29 cellular contexts compared by ENCODE assay signal in the genomic region with DNA sequence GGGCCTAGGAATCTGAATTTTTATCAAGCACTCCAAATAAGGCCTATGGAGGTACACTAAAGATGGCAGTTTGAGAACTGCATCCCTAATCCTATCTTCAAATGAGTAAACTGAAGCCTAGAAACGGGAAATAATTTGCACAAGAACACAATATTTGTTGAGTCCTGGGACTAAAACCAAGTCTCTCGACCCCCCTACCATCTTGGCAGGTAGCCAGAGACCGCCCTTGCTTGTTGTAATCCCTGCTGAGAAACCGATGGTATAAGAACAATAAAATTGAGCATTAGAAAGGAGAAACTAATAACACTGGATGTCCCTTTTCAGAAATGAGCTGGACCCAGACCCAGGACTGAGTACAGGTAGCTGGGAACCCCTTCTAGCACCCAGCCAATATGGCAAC. TPM values are rescaled to one million over a fixed set of nuclear protein-coding genes. Genes with fewer than 3 reads are reported as not detected.
"Had no signal": no experiment of that assay in that cellular context is flagged by ENCODE, and none has a peak within 500 bp of the region (broad histone marks: within the 10 kb centered on the region; RNA-seq: fewer than 3 reads in every experiment).

No MANE protein-coding gene starts in this region.

- H3K9ac ChIP-seq: neural progenitor cell, parathyroid adenoma had no signal

- H3K27me3 ChIP-seq: neural progenitor cell, ovary, spleen, suprapubic skin, testis, tibial artery, transverse colon, upper lobe of left lung, vagina had no signal

- ATAC-seq: natural killer cell; psoas muscle; right cardiac atrium; sciatic nerve; stimulated activated memory B cell treated with anti-CD40 and anti-IgM and Interleukin-4, amounts not matched to agents 10 μg/mL and 1 μg/mL and 100 μg/mL, for 72 hours; stimulated activated naive CD8-positive, alpha-beta T cell treated with anti-CD3 and anti-CD28 coated beads, Interleukin-15, amount 100 ng/mL, for 72 hours; stimulated activated naive CD8-positive, alpha-beta T cell treated with anti-CD3 and anti-CD28 coated beads, Interleukin-15, Interleukin-2, amounts not matched to agents 100 U/mL and 50 U/mL, for 24 hours had no signal

- H3K36me3 ChIP-seq: neural progenitor cell, ovary, spleen, suprapubic skin, tibial artery, transverse colon, upper lobe of left lung, vagina had no signal

- H3K9me3 ChIP-seq: ovary, psoas muscle, suprapubic skin, testis, upper lobe of left lung, vagina had no signal

- H3K4me2 ChIP-seq: neural progenitor cell had no signal

- H3K4me1 ChIP-seq: neural progenitor cell, parathyroid adenoma, psoas muscle, spleen, suprapubic skin, testis, tibial artery, transverse colon, upper lobe of left lung had no signal

- H2AFZ ChIP-seq: neural progenitor cell, parathyroid adenoma had no signal

- H3K27ac ChIP-seq: neural progenitor cell, ovary, parathyroid adenoma, psoas muscle, skin epidermis, spleen, suprapubic skin, testis, tibial artery, transverse colon, upper lobe of left lung, vagina had no signal

- DNase-seq: natural killer cell; occipital lobe; ovary; posterior cingulate gyrus; psoas muscle; right cardiac atrium; spleen; stimulated activated CD4-positive, alpha-beta T cell treated with anti-CD3 and anti-CD28 coated beads, Interleukin-12 subunit alpha, Interleukin-12 subunit beta, amount 100 ng/mL, for 4 hours; stimulated activated CD4-positive, alpha-beta T cell treated with anti-CD3 and anti-CD28 coated beads, Interleukin-1b, Interleukin-23, amount 100 ng/mL, for 48 hours; stimulated activated CD4-positive, alpha-beta T cell treated with anti-CD3 and anti-CD28 coated beads, Interleukin-4, amount 100 ng/mL, for 1 hour; stimulated activated CD4-positive, alpha-beta T cell treated with anti-CD3 and anti-CD28 coated beads, Interleukin-4, amount 100 ng/mL, for 4 hours; stimulated activated CD8-positive, alpha-beta memory T cell treated with anti-CD3 and anti-CD28 coated beads, Interleukin-4, amount 100 ng/mL, for 48 hours; stimulated activated naive CD4-positive, alpha-beta T cell; stimulated activated naive CD8-positive, alpha-beta T cell treated with anti-CD3 and anti-CD28 coated beads, Interleukin-15, amount 100 ng/mL, for 72 hours; stimulated activated naive CD8-positive, alpha-beta T cell treated with anti-CD3 and anti-CD28 coated beads, Interleukin-15, Interleukin-2, amounts not matched to agents 100 U/mL and 50 U/mL, for 24 hours; testis; tibial artery; transverse colon; upper lobe of left lung had no signal

- H3K4me3 ChIP-seq: neural progenitor cell, ovary, psoas muscle, skin epidermis, smooth muscle cell, spleen, suprapubic skin, testis, tibial artery, transverse colon, upper lobe of left lung, vagina had no signal

- H3K79me2 ChIP-seq: parathyroid adenoma had no signal

RNA-seq across cellular contexts. Expression of a gene that starts 24.4 kb away (rescaled TPM):
- total RNA-seq: natural killer cell, osteoblast, right cardiac atrium, spleen, ureter had no signal
- polyA plus RNA-seq: right cardiac atrium, spleen had no signal
